1 cellular context compared by ENCODE assay signal in the genomic region with DNA sequence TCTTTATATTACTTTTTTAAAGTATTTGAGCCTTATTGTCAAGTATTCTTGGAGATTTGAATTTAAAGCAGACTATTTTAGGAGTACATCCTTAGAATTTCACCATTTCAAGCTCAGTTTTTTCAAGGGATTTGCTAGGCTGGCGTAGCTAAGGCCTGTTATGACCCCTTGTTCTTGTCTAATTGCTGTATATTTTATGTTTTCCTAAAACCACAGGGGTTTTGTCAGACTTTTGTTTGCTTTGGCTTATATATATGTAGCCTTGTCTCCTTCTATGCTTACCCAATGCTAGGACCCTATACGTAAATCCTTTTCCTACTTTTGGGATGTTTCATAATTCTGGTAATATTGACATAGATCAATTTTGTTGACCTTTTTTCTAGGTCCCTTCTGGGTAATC.
TF ChIP-seq lines count a peak whose summit lies in the region.

No MANE protein-coding gene starts in this region.

TF ChIP-seq in K562, 482 proteins besides CTCF, POLR2A, EP300 and RAD21:
- TF ChIP-seq AFF1 (IDR thresholded peaks at IDR 0.05; ENCODE audit: low read depth in 1 of 2, partially characterized antibody in 2 of 2) (no peak), HEY1 (CRISPR knock-in tag; IDR thresholded peaks at IDR 0.05; ENCODE audit: borderline replicate concordance) (no peak), ZKSCAN3 (CRISPR knock-in tag; IDR thresholded peaks at IDR 0.05) (no peak), HES1 (IDR thresholded peaks at IDR 0.05; ENCODE audit: low read depth) (no peak), ZNF143 (CRISPR knock-in tag; IDR thresholded peaks at IDR 0.05) (no peak), RB1 (IDR thresholded peaks at IDR 0.05; ENCODE audit: low read depth) (no peak)
TF ChIP-seq in K562: peak in this region for 0.
